In the genomic region with DNA sequence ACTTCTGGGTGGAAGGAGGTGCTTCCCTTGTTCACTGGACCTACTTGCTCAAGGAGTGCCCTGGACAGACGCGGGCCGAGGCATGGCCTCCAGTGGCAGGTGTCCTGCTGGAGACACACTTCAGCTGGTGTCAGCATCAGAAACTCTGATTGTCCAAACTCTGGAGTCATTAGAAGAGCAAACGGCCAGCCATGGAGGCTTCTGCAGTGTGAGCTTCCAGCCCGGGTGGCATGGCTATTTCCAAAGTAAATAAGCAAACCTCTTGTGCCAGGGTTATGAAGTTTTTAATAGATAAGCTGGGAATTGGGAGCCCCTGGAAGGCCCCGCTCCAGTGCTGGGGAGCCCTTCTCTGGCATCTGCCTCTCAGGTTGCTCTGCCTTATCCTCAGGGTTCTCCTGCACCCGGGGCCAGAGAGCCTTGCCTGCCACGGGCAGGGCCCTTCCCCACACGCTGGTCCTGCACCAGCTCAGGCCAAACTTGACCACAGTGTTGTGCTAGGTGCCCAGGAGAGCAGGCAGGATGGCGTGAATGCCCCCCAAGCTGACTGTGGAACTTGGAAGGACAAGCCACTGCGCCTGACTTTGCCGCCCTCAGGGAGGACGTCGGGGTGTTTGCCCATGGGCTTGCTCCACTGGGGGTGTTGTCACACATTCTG, we compare ENCODE assay signal across 21 cellular contexts.
"Had no signal": no experiment of that assay in that cellular context is flagged by ENCODE, and none has a peak within 500 bp of the region (broad histone marks: within the 10 kb centered on the region; RNA-seq: fewer than 3 reads in every experiment).

No MANE protein-coding gene starts in this region.

- H3K9me3 ChIP-seq: esophagus squamous epithelium, heart left ventricle, uterus had no signal

- H3K4me1 Mint-ChIP-seq: activated naive CD8-positive, alpha-beta T cell treated with anti-CD3 and anti-CD28 coated beads for 36 hours; activated T-helper 17 cell treated with anti-CD3 and anti-CD28 coated beads, Interleukin-2, amount 50 U/mL, for 72 hours; T-cell had no signal

- ATAC-seq: activated CD8-positive, alpha-beta T cell treated with anti-CD3 and anti-CD28 coated beads, Interleukin-2, amount 10 ng/mL, durations not matched to agents 7 days and 5 days; activated T-helper 17 cell treated with anti-CD3 and anti-CD28 coated beads, Interleukin-2, amount 50 U/mL, for 72 hours; effector memory CD8-positive, alpha-beta T cell; T-cell had no signal

- H3K27me3 Mint-ChIP-seq: activated naive CD8-positive, alpha-beta T cell treated with anti-CD3 and anti-CD28 coated beads for 36 hours; activated T-cell treated with anti-CD3 and anti-CD28 coated beads, Interleukin-2, amount 50 U/mL, for 24 hours; activated T-helper 17 cell treated with anti-CD3 and anti-CD28 coated beads, Interleukin-2, amount 50 U/mL, for 72 hours; T-cell had no signal

- H3K9me3 Mint-ChIP-seq: activated naive CD8-positive, alpha-beta T cell treated with anti-CD3 and anti-CD28 coated beads for 36 hours; activated T-cell treated with anti-CD3 and anti-CD28 coated beads, Interleukin-2, amount 50 U/mL, for 24 hours; activated T-helper 17 cell treated with anti-CD3 and anti-CD28 coated beads, Interleukin-2, amount 50 U/mL, for 72 hours; effector memory CD8-positive, alpha-beta T cell; nephron; T-cell; T-helper 2 cell treated with Interferon-gamma antibody and Interleukin-4, amounts not matched to agents 5 μg/mL and 100 μg/mL, for 36 hours had no signal

- H3K4me1 ChIP-seq: parathyroid adenoma had no signal

- H3K4me3 ChIP-seq: esophagus squamous epithelium, heart left ventricle, smooth muscle cell, uterus had no signal

- H3K27me3 ChIP-seq: esophagus squamous epithelium, heart left ventricle, uterus had no signal

- H3K27ac ChIP-seq: parathyroid adenoma had no signal

- DNase-seq: activated CD4-positive, alpha-beta T cell treated with anti-CD3 and anti-CD28 coated beads for 1 hour; activated CD4-positive, alpha-beta T cell treated with anti-CD3 and anti-CD28 coated beads, Interleukin-2, amount 50 U/mL, for 1 hour; activated CD8-positive, alpha-beta T cell treated with anti-CD3 and anti-CD28 coated beads, Interleukin-2, amount 10 ng/mL, durations not matched to agents 7 days and 5 days; activated naive CD4-positive, alpha-beta T cell treated with Interleukin-2 at 50 U/mL for 16 hours; activated naive CD8-positive, alpha-beta T cell treated with anti-CD3 and anti-CD28 coated beads for 36 hours; activated T-cell treated with anti-CD3 and anti-CD28 coated beads, Interleukin-2, amount 50 U/mL, for 24 hours; central memory CD4-positive, alpha-beta T cell; effector memory CD8-positive, alpha-beta T cell; esophagus squamous epithelium; midbrain; stimulated activated CD4-positive, alpha-beta T cell treated with anti-CD3 and anti-CD28 coated beads, Interleukin-2, amount 100 ng/mL, for 48 hours; stimulated activated CD8-positive, alpha-beta memory T cell treated with anti-CD3 and anti-CD28 coated beads, Interleukin-4, amount 100 ng/mL, for 48 hours; stimulated activated naive CD4-positive, alpha-beta T cell; T-cell; uterus had no signal

- H3K36me3 Mint-ChIP-seq: activated naive CD8-positive, alpha-beta T cell treated with anti-CD3 and anti-CD28 coated beads for 36 hours; T-cell had no signal

- H3K36me3 ChIP-seq: esophagus squamous epithelium, heart left ventricle, uterus had no signal

- H3K4me3 Mint-ChIP-seq: activated CD8-positive, alpha-beta T cell treated with anti-CD3 and anti-CD28 coated beads, Interleukin-2, amount 10 ng/mL, durations not matched to agents 7 days and 5 days; activated naive CD8-positive, alpha-beta T cell treated with anti-CD3 and anti-CD28 coated beads for 36 hours; activated T-cell treated with anti-CD3 and anti-CD28 coated beads, Interleukin-2, amount 50 U/mL, for 24 hours; activated T-helper 17 cell treated with anti-CD3 and anti-CD28 coated beads, Interleukin-2, amount 50 U/mL, for 72 hours; effector memory CD8-positive, alpha-beta T cell; nephron; T-cell; T-helper 2 cell treated with Interferon-gamma antibody and Interleukin-4, amounts not matched to agents 5 μg/mL and 100 μg/mL, for 36 hours had no signal

- H3K27ac Mint-ChIP-seq: activated CD8-positive, alpha-beta T cell treated with anti-CD3 and anti-CD28 coated beads, Interleukin-2, amount 10 ng/mL, durations not matched to agents 7 days and 5 days; activated naive CD8-positive, alpha-beta T cell treated with anti-CD3 and anti-CD28 coated beads for 36 hours; activated T-cell treated with anti-CD3 and anti-CD28 coated beads, Interleukin-2, amount 50 U/mL, for 24 hours; activated T-helper 17 cell treated with anti-CD3 and anti-CD28 coated beads, Interleukin-2, amount 50 U/mL, for 72 hours; effector memory CD8-positive, alpha-beta T cell; T-cell; T-helper 2 cell treated with Interferon-gamma antibody and Interleukin-4, amounts not matched to agents 5 μg/mL and 100 μg/mL, for 36 hours had no signal
